ENCODE assay signal across 14 cellular contexts in the genomic region with DNA sequence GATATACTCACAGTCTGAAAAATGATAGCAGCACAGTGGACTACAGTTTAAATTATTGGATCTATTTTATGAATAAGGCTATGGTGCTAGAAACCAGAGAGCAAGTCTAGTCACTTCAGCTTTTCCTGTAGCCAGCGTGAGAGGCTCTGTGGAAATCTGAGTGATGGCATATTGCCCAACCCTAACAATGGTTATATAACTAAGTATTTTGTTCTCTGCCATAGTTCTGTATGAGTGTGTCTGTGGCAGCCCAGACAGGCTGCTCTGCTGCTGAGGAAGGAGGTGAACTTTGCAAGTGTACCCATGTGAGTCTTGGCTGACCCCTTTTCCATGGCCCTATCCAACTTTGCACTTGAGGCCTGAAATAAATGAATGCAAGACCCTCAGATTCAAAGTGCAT.
A peak's percentile ranks its signal among the peaks of the same experiment; 100 is the strongest.
DNase-seq lines count a peak whose midpoint lies in the region; ATAC-seq, FAIRE-seq and TF ChIP-seq lines count a peak whose summit lies in the region.
"Had no signal": no experiment of that assay in that cellular context is flagged by ENCODE, and none has a peak within 500 bp of the region (broad histone marks: within the 10 kb centered on the region; RNA-seq: fewer than 3 reads in every experiment).

No MANE protein-coding gene starts in this region.

- no peak for ATAC-seq in GM21619 (IDR thresholded peaks at IDR 0.05; ENCODE audit: unreplicated experiment)
- no peak for ATAC-seq in activated T-helper 17 cell treated with anti-CD3 and anti-CD28 coated beads, Interleukin-2, amount 50 U/mL, for 72 hours (replicated peaks)

- H3K27ac Mint-ChIP-seq in activated T-helper 17 cell treated with anti-CD3 and anti-CD28 coated beads, Interleukin-2, amount 50 U/mL, for 72 hours, result no peak overlapping the region
- H3K27ac Mint-ChIP-seq: activated CD4-positive, alpha-beta T cell treated with anti-CD3 and anti-CD28 coated beads, Interleukin-2, amount 10 ng/mL, durations not matched to agents 24 days and 14 days; CD4-positive, alpha-beta memory T cell had no signal

- H3K27ac ChIP-seq in WERI-Rb-1, result no peak overlapping the region
- H3K27ac ChIP-seq: SJSA1, tibial artery had no signal

- H3K4me3 ChIP-seq in AG10803 (ENCODE audit: low read length) (no peak overlapping the region), WERI-Rb-1 (ENCODE audit: low read depth, low read length) (no peak overlapping the region)
- H3K4me3 ChIP-seq: SJSA1, tibial artery had no signal

- no peaks in the 10 kb centered on the region for H3K27me3 Mint-ChIP-seq in activated T-helper 17 cell treated with anti-CD3 and anti-CD28 coated beads, Interleukin-2, amount 50 U/mL, for 72 hours
- H3K27me3 Mint-ChIP-seq: activated CD4-positive, alpha-beta T cell treated with anti-CD3 and anti-CD28 coated beads, Interleukin-2, amount 10 ng/mL, durations not matched to agents 24 days and 14 days; CD4-positive, alpha-beta memory T cell had no signal

- H3K36me3 Mint-ChIP-seq in activated T-helper 17 cell treated with anti-CD3 and anti-CD28 coated beads, Interleukin-2, amount 50 U/mL, for 72 hours (ENCODE audit: low read depth), result no peaks in the 10 kb centered on the region
- H3K36me3 Mint-ChIP-seq: CD4-positive, alpha-beta memory T cell had no signal

- no peaks in the 10 kb centered on the region for H3K9me3 ChIP-seq in WERI-Rb-1 (ENCODE audit: severe bottlenecking)
- H3K9me3 ChIP-seq: SJSA1, tibial artery had no signal

- TF ChIP-seq CTCF in AG10803 (conservative IDR thresholded peaks at IDR 0.05; ENCODE audit: low read length) (no peak), WERI-Rb-1 (IDR thresholded peaks at IDR 0.05; ENCODE audit: low read depth, low read length) (no peak)

- H3K4me3 Mint-ChIP-seq in activated T-helper 17 cell treated with anti-CD3 and anti-CD28 coated beads, Interleukin-2, amount 50 U/mL, for 72 hours, result no peak overlapping the region
- H3K4me3 Mint-ChIP-seq: activated CD4-positive, alpha-beta T cell treated with anti-CD3 and anti-CD28 coated beads, Interleukin-2, amount 10 ng/mL, durations not matched to agents 24 days and 14 days; CD4-positive, alpha-beta memory T cell had no signal

- TF ChIP-seq POLR2A in H54 (IDR thresholded peaks at IDR 0.05; ENCODE audit: low read depth, low read length), result no peak

- H3K4me1 Mint-ChIP-seq in activated T-helper 17 cell treated with anti-CD3 and anti-CD28 coated beads, Interleukin-2, amount 50 U/mL, for 72 hours, result no peaks in the 10 kb centered on the region
- H3K4me1 Mint-ChIP-seq: activated CD4-positive, alpha-beta T cell treated with anti-CD3 and anti-CD28 coated beads, Interleukin-2, amount 10 ng/mL, durations not matched to agents 24 days and 14 days; CD4-positive, alpha-beta memory T cell had no signal

- H3K9me3 Mint-ChIP-seq in activated T-helper 17 cell treated with anti-CD3 and anti-CD28 coated beads, Interleukin-2, amount 50 U/mL, for 72 hours, result no peaks in the 10 kb centered on the region
- H3K9me3 Mint-ChIP-seq: activated CD4-positive, alpha-beta T cell treated with anti-CD3 and anti-CD28 coated beads, Interleukin-2, amount 10 ng/mL, durations not matched to agents 24 days and 14 days had no signal

- no peaks in the 10 kb centered on the region for H3K27me3 ChIP-seq in WERI-Rb-1 (ENCODE audit: insufficient read depth, low read depth, severe bottlenecking)
- H3K27me3 ChIP-seq: SJSA1, tibial artery had no signal

- no peak for FAIRE-seq in H54 (lab: Jason Lieb, UNC)

- H3K36me3 ChIP-seq in WERI-Rb-1, result no peaks in the 10 kb centered on the region
- H3K36me3 ChIP-seq: SJSA1, tibial artery had no signal

- peak; percentile 81 for DNase-seq in AG10803 (ENCODE audit: low read depth)
- DNase-seq in NCI-H1048 (lab: John Stamatoyannopoulos, UW), result peak; percentile 17
- peak; percentile 56 for DNase-seq in dedifferentiated amniotic fluid mesenchymal stem cell (ENCODE audit: extremely low spot score)
- peak; percentile 62 for DNase-seq in midbrain (lab: John Stamatoyannopoulos, UW)
- DNase-seq in H54 (ENCODE audit: insufficient read length, low spot score), result no peak
- DNase-seq in WERI-Rb-1, result no peak
- DNase-seq: activated CD4-positive, alpha-beta T cell treated with anti-CD3 and anti-CD28 coated beads, Interleukin-2, amount 10 ng/mL, durations not matched to agents 24 days and 14 days; CD4-positive, alpha-beta memory T cell; NCI-H1417 treated with DMSO at 0.1 percent for 48 hours; stimulated activated CD4-positive, alpha-beta T cell treated with anti-CD3 and anti-CD28 coated beads, Interleukin-1b, Interleukin-23, amount 100 ng/mL, for 48 hours; tibial artery had no signal

Comparison
In these comparisons a context has a peak if more than half of its experiments do, and no peak if none do; other contexts are left out.
1. DNase-seq: peak in AG10803 (single experiment), NCI-H1048 (single experiment), dedifferentiated amniotic fluid mesenchymal stem cell (single experiment) and midbrain (single experiment); none in H54 (single experiment) and WERI-Rb-1 (single experiment).